13 cellular contexts compared by ENCODE assay signal in the genomic region with DNA sequence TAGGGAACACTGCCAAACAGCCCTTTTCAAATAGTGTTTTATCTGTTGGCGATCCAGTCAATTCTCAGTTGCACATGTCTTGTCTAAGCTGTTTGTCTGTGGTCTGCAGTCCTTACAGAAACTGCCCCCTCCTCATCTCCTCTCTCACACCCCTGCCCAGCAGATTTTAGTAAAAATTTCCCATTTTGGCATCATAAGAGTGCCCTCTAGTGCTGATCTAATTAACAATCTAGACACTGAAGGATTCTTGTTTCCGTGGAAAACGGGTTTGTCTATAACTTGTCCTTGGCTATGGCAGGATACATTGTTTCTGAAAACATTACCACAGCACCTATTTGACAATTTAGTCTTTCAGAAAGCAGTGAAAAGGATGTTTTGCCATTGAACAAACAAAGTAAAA.
DNase-seq lines count a peak whose midpoint lies in the region; ATAC-seq, FAIRE-seq and TF ChIP-seq lines count a peak whose summit lies in the region.
"Had no signal": no experiment of that assay in that cellular context is flagged by ENCODE, and none has a peak within 500 bp of the region (broad histone marks: within the 10 kb centered on the region; RNA-seq: fewer than 3 reads in every experiment).

No MANE protein-coding gene starts in this region.

- no peak overlapping the region for H2AFZ ChIP-seq in H9 (ENCODE audit: low read length)

- H4K20me1 ChIP-seq in H9 (ENCODE audit: control insufficient read depth, insufficient read depth, insufficient read length), result no peaks in the 10 kb centered on the region

- no peaks in the 10 kb centered on the region for H3K27me3 ChIP-seq in H9 (ENCODE audit: insufficient read depth, low read length)

- no peaks in the 10 kb centered on the region for H3K79me1 ChIP-seq in H9 (ENCODE audit: insufficient read depth, low read depth, low read length, poor library complexity, severe bottlenecking)

- H3K4me2 ChIP-seq in H9 (ENCODE audit: insufficient read depth, insufficient read length, low read length), result no peak overlapping the region

- no peak overlapping the region for H2BK12ac ChIP-seq in H9 (ENCODE audit: insufficient read length, low read depth, low read length)

- no peak overlapping the region for H4K5ac ChIP-seq in H9 (ENCODE audit: insufficient read length, low read depth, low read length)

- no peak overlapping the region for H3K56ac ChIP-seq in H9 (ENCODE audit: insufficient read length, low read depth, low read length)

- no peak overlapping the region for H2BK20ac ChIP-seq in H9 (ENCODE audit: low read depth, low read length, poor library complexity, severe bottlenecking)

- CTCF ChIA-PET in AG04449 (lab: Yijun Ruan, JAX), result interaction anchor here (0.7 to 3.3 kb wide), 6 partner anchors 13 to 86 kb away, joined by 3 to 63 read pairs (median 6); no protein-coding TSS in a partner anchor

- H2BK15ac ChIP-seq in H9 (ENCODE audit: low read depth, low read length), result no peak overlapping the region

- H3K4me1 ChIP-seq in H9 (ENCODE audit: insufficient read depth, low read length), result no peaks in the 10 kb centered on the region

- peaks cover 55% of the 10 kb centered on the region for H3K27me3 Mint-ChIP-seq in H9 (ENCODE audit: low read depth)

- H3K9me3 ChIP-seq in H9 (ENCODE audit: control insufficient read depth, low read depth, low read length), result no peaks in the 10 kb centered on the region

- no peak overlapping the region for H3K23ac ChIP-seq in H9 (ENCODE audit: insufficient read length, low read depth, low read length)

- H3K79me2 ChIP-seq in H9 (ENCODE audit: insufficient read depth, low read length), result no peaks in the 10 kb centered on the region; the same call in 1 of the 2 replicates

- H3K27ac ChIP-seq in H9 (ENCODE audit: insufficient read length, low read depth, low read length) (no peak overlapping the region), coronary artery (no peak overlapping the region)

- H3K9me3 Mint-ChIP-seq in H9, result no peaks in the 10 kb centered on the region

- H2AK5ac ChIP-seq in H9 (ENCODE audit: insufficient read length, low read length), result no peak overlapping the region

- H2BK5ac ChIP-seq in H9 (ENCODE audit: insufficient read length, low read length), result no peak overlapping the region

- no peak overlapping the region for H3K14ac ChIP-seq in H9 (ENCODE audit: insufficient read depth, low read length)

- WGBS in H9 (ENCODE audit: extremely low coverage, insufficient read length, low lambda C conversion rate), result no CpG with 5 or more reads among the region's 3 CpGs

- DNase-seq in AG04449 (ENCODE audit: low read depth, low spot score) (no peak), H9 (no peak), astrocyte of the cerebellum (ENCODE audit: low read depth) (no peak), coronary artery (ENCODE audit: low spot score) (no peak)
- DNase-seq: activated CD8-positive, alpha-beta memory T cell treated with anti-CD3 and anti-CD28 coated beads, Interleukin-2, amount 50 U/mL, for 48 hours; C1 segment of cervical spinal cord; natural killer cell; NCI-H2171 had no signal

- H3K18ac ChIP-seq in H9 (ENCODE audit: insufficient read length, low read depth, low read length), result no peak overlapping the region

- TF ChIP-seq CTCF in AG04449 (IDR thresholded peaks at IDR 0.05; ENCODE audit: insufficient read depth, low read length, missing control alignments), result peak; percentile 3
- peak; percentile 64 for TF ChIP-seq CTCF in H9 (conservative IDR thresholded peaks at IDR 0.05)
- TF ChIP-seq CTCF in astrocyte of the cerebellum (IDR thresholded peaks at IDR 0.05; ENCODE audit: low read depth, low read length, missing control alignments), result peak; percentile 22
- no peak for TF ChIP-seq CTCF in coronary artery (IDR thresholded peaks at IDR 0.05)

- no peak overlapping the region for H3K4me3 Mint-ChIP-seq in H9
- H3K4me3 Mint-ChIP-seq: natural killer cell had no signal

- POLR2A ChIA-PET in AG04449 (lab: Yijun Ruan, JAX), result no interaction called here

- H3K4me3 ChIP-seq in AG04449 (ENCODE audit: low read depth, low read length), result no peak overlapping the region
- H3K4me3 ChIP-seq in astrocyte of the cerebellum (ENCODE audit: low read depth, low read length), result no peak overlapping the region
- no peak overlapping the region for H3K4me3 ChIP-seq in coronary artery

- H3K23me2 ChIP-seq in H9 (ENCODE audit: insufficient read length, low read depth, low read length, poor library complexity, severe bottlenecking), result no peaks in the 10 kb centered on the region

- ATAC-seq in GM19455 (IDR thresholded peaks at IDR 0.05; ENCODE audit: unreplicated experiment), result no peak
- ATAC-seq in GM21447 (IDR thresholded peaks at IDR 0.05; ENCODE audit: unreplicated experiment), result no peak
- ATAC-seq in GM21717 (IDR thresholded peaks at IDR 0.05; ENCODE audit: unreplicated experiment), result no peak
- ATAC-seq: natural killer cell had no signal

- H3K4me1 Mint-ChIP-seq in H9, result peaks cover under 1 to 3% of the 10 kb centered on the region in 2 experiments; a peak in 1 of 4 replicates

- no peak overlapping the region for H4K8ac ChIP-seq in H9 (replicated peaks; ENCODE audit: insufficient read length, low read depth, low read length)

- H3K27ac Mint-ChIP-seq in H9, result no peak overlapping the region
- H3K27ac Mint-ChIP-seq: natural killer cell had no signal

- H2BK120ac ChIP-seq in H9 (ENCODE audit: low read depth, low read length, poor library complexity, severe bottlenecking), result no peak overlapping the region

- H4K91ac ChIP-seq in H9 (ENCODE audit: insufficient read length, low read depth, low read length), result no peak overlapping the region

- H3K36me3 Mint-ChIP-seq in H9 (ENCODE audit: insufficient read depth in 1 of 3, low read depth in 3 of 3), result no peaks in the 10 kb centered on the region

- H3K9ac ChIP-seq in H9 (ENCODE audit: extremely low read depth, insufficient read length, low read length), result no peak overlapping the region

- FAIRE-seq in islet of Langerhans (lab: Jason Lieb, UNC), result peak; percentile 98
- FAIRE-seq: endometrium had no signal

- H3K4ac ChIP-seq in H9 (ENCODE audit: low read depth, low read length), result no peak overlapping the region

- in situ Hi-C loops in astrocyte of the cerebellum (cut with HindIII; ENCODE audit: low sequenced_read_pairs), result no loop called here

- no peak overlapping the region for H3T11ph ChIP-seq in H9 (ENCODE audit: low read length)
